24 cellular contexts compared by ENCODE assay signal in the genomic region with DNA sequence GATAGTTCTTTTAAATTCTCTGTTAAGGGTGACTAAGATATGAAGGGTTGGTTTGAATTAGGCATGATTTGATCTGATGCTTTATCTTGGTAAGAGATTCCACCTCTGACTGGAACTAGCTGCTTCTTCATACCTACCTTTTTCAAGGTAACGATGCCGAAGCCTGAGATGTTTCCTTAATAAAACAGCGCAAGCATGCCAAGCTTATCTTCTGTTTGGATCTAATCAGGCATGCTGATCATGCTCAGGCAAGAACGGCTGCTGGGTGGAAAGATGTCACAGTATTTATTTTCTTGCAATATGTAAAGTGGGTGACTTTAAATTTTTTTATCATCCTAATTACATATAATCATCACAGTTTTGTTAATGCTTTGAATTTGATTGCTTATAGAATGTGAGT.
A peak's percentile ranks its signal among the peaks of the same experiment; 100 is the strongest.
DNase-seq lines count a peak whose midpoint lies in the region; ATAC-seq and TF ChIP-seq lines count a peak whose summit lies in the region.
"Had no signal": no experiment of that assay in that cellular context is flagged by ENCODE, and none has a peak within 500 bp of the region (broad histone marks: within the 10 kb centered on the region; RNA-seq: fewer than 3 reads in every experiment).

No MANE protein-coding gene starts in this region.

- H3K9me3 Mint-ChIP-seq in WTC11 (no peaks in the 10 kb centered on the region), mesothelial cell of epicardium (no peaks in the 10 kb centered on the region)
- H3K9me3 Mint-ChIP-seq: activated naive CD4-positive, alpha-beta T cell treated with anti-CD3 and anti-CD28 coated beads, Interleukin-2, amount 50 U/mL, for 24 hours; T-helper 2 cell treated with Interferon-gamma antibody and Interleukin-4, amounts not matched to agents 5 μg/mL and 100 μg/mL, for 36 hours had no signal

- no peak overlapping the region for H3K4me3 ChIP-seq in LNCaP clone FGC (ENCODE audit: low read depth, low read length)
- H3K4me3 ChIP-seq: K562, MG63, suprapubic skin had no signal

- ATAC-seq in WTC11, result no peak
- ATAC-seq: activated CD4-positive, alpha-beta T cell treated with anti-CD3 and anti-CD28 coated beads for 36 hours; K562; PC-3; right cardiac atrium had no signal

- H3K36me3 Mint-ChIP-seq in WTC11 (peaks cover 25% of the 10 kb centered on the region), mesothelial cell of epicardium (peaks cover 12% of the 10 kb centered on the region)
- H3K36me3 Mint-ChIP-seq: activated naive CD4-positive, alpha-beta T cell treated with anti-CD3 and anti-CD28 coated beads, Interleukin-2, amount 50 U/mL, for 24 hours had no signal

- H3K27me3 Mint-ChIP-seq in WTC11 (ENCODE audit: low read depth) (no peaks in the 10 kb centered on the region), mesothelial cell of epicardium (ENCODE audit: low read depth) (no peaks in the 10 kb centered on the region)
- H3K27me3 Mint-ChIP-seq: activated CD4-positive, alpha-beta T cell treated with anti-CD3 and anti-CD28 coated beads for 36 hours; activated naive CD4-positive, alpha-beta T cell treated with anti-CD3 and anti-CD28 coated beads, Interleukin-2, amount 50 U/mL, for 24 hours had no signal

- TF ChIP-seq CTCF in LNCaP clone FGC (IDR thresholded peaks at IDR 0.05; ENCODE audit: control insufficient read depth, extremely low read depth, insufficient read depth) (no peak), WTC11 (IDR thresholded peaks at IDR 0.05) (no peak), mesothelial cell of epicardium (IDR thresholded peaks at IDR 0.05; ENCODE audit: unreplicated experiment) (no peak)

- H3K4me3 Mint-ChIP-seq in WTC11 (no peak overlapping the region), mesothelial cell of epicardium (no peak overlapping the region)
- H3K4me3 Mint-ChIP-seq: activated CD4-positive, alpha-beta T cell treated with anti-CD3 and anti-CD28 coated beads for 36 hours; activated naive CD4-positive, alpha-beta T cell treated with anti-CD3 and anti-CD28 coated beads, Interleukin-2, amount 50 U/mL, for 24 hours; T-helper 2 cell treated with Interferon-gamma antibody and Interleukin-4, amounts not matched to agents 5 μg/mL and 100 μg/mL, for 36 hours had no signal

- DNase-seq in DMS153 (lab: John Stamatoyannopoulos, UW) (peak; percentile 2), DMS153 treated with DMSO at 0.1 percent for 48 hours (lab: John Stamatoyannopoulos, UW; ENCODE audit: unreplicated experiment) (no peak), LNCaP clone FGC (ENCODE audit: low read depth) (peak; percentile 11), WTC11 (ENCODE audit: low spot score) (no peak), mesothelial cell of epicardium (ENCODE audit: low spot score in 2 of 2, unreplicated experiment in 2 of 2) (no peak), RKO (ENCODE audit: low spot score) (no peak), SW480 (ENCODE audit: low spot score) (no peak), amygdala (lab: John Stamatoyannopoulos, UW) (no peak)
- DNase-seq: activated CD4-positive, alpha-beta T cell treated with anti-CD3 and anti-CD28 coated beads for 36 hours; amniotic stem cell; Caco-2; hippocampal formation; MG63; NCI-H69; PC-3; posterior cingulate gyrus; right cardiac atrium; Right ventricle myocardium superior; stimulated activated CD4-positive, alpha-beta T cell treated with anti-CD3 and anti-CD28 coated beads, Interleukin-1b, Interleukin-23, amount 100 ng/mL, for 48 hours; stimulated activated naive CD4-positive, alpha-beta T cell treated with Interleukin-2 at 50 U/mL for 16 hours had no signal

- POLR2A ChIA-PET in WTC11 (lab: Charles Lee), result no interaction called here

- H3K27ac Mint-ChIP-seq in WTC11, result peak overlapping the region; percentile 58; the same call in 1 of the 2 replicates
- peak overlapping the region; percentile 30 for H3K27ac Mint-ChIP-seq in mesothelial cell of epicardium
- H3K27ac Mint-ChIP-seq: activated CD4-positive, alpha-beta T cell treated with anti-CD3 and anti-CD28 coated beads for 36 hours; activated naive CD4-positive, alpha-beta T cell treated with anti-CD3 and anti-CD28 coated beads, Interleukin-2, amount 50 U/mL, for 24 hours; T-helper 2 cell treated with Interferon-gamma antibody and Interleukin-4, amounts not matched to agents 5 μg/mL and 100 μg/mL, for 36 hours had no signal

- CTCF ChIA-PET in WTC11 (lab: Charles Lee), result no interaction called here

- H3K4me1 Mint-ChIP-seq in WTC11, result peaks cover 21% of the 10 kb centered on the region
- H3K4me1 Mint-ChIP-seq in mesothelial cell of epicardium, result peaks cover 21% of the 10 kb centered on the region
- H3K4me1 Mint-ChIP-seq: activated CD4-positive, alpha-beta T cell treated with anti-CD3 and anti-CD28 coated beads for 36 hours; activated naive CD4-positive, alpha-beta T cell treated with anti-CD3 and anti-CD28 coated beads, Interleukin-2, amount 50 U/mL, for 24 hours had no signal

TF ChIP-seq in WTC11, 78 proteins besides CTCF, POLR2A, EP300 and RAD21:
- TF ChIP-seq GRHL2 (CRISPR knock-in tag; IDR thresholded peaks at IDR 0.05; ENCODE audit: insufficient replicate concordance, severe bottlenecking) (no peak), ATF1 (CRISPR knock-in tag; IDR thresholded peaks at IDR 0.05) (no peak), GABPB1 (CRISPR knock-in tag; IDR thresholded peaks at IDR 0.05) (no peak), OVOL2 (CRISPR knock-in tag; IDR thresholded peaks at IDR 0.05; ENCODE audit: borderline replicate concordance) (no peak), TEAD4 (CRISPR knock-in tag; IDR thresholded peaks at IDR 0.05) (no peak), CREB1 (CRISPR knock-in tag; IDR thresholded peaks at IDR 0.05) (no peak), ZNF232 (CRISPR knock-in tag; IDR thresholded peaks at IDR 0.05) (no peak), ESRRA (CRISPR knock-in tag; IDR thresholded peaks at IDR 0.05; ENCODE audit: borderline replicate concordance) (no peak), ZNF219 (CRISPR knock-in tag; IDR thresholded peaks at IDR 0.05; ENCODE audit: borderline replicate concordance) (no peak), ZNF263 (CRISPR knock-in tag; IDR thresholded peaks at IDR 0.05; ENCODE audit: low read depth) (no peak), SOX15 (CRISPR knock-in tag; IDR thresholded peaks at IDR 0.05) (no peak), ETV6 (CRISPR knock-in tag; IDR thresholded peaks at IDR 0.05) (no peak)
- TF ChIP-seq, protein P1, sequence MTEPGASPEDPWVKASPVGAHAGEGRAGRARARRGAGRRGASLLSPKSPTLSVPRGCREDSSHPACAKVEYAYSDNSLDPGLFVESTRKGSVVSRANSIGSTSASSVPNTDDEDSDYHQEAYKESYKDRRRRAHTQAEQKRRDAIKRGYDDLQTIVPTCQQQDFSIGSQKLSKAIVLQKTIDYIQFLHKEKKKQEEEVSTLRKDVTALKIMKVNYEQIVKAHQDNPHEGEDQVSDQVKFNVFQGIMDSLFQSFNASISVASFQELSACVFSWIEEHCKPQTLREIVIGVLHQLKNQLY (CRISPR knock-in tag; IDR thresholded peaks at IDR 0.05), result no peak
- TF ChIP-seq, protein P2, sequence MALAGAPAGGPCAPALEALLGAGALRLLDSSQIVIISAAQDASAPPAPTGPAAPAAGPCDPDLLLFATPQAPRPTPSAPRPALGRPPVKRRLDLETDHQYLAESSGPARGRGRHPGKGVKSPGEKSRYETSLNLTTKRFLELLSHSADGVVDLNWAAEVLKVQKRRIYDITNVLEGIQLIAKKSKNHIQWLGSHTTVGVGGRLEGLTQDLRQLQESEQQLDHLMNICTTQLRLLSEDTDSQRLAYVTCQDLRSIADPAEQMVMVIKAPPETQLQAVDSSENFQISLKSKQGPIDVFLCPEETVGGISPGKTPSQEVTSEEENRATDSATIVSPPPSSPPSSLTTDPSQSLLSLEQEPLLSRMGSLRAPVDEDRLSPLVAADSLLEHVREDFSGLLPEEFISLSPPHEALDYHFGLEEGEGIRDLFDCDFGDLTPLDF (CRISPR knock-in tag; IDR thresholded peaks at IDR 0.05), result no peak
- TF ChIP-seq, protein P3, sequence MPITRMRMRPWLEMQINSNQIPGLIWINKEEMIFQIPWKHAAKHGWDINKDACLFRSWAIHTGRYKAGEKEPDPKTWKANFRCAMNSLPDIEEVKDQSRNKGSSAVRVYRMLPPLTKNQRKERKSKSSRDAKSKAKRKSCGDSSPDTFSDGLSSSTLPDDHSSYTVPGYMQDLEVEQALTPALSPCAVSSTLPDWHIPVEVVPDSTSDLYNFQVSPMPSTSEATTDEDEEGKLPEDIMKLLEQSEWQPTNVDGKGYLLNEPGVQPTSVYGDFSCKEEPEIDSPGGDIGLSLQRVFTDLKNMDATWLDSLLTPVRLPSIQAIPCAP (CRISPR knock-in tag; IDR thresholded peaks at IDR 0.05), result no peak
- TF ChIP-seq, protein P4, sequence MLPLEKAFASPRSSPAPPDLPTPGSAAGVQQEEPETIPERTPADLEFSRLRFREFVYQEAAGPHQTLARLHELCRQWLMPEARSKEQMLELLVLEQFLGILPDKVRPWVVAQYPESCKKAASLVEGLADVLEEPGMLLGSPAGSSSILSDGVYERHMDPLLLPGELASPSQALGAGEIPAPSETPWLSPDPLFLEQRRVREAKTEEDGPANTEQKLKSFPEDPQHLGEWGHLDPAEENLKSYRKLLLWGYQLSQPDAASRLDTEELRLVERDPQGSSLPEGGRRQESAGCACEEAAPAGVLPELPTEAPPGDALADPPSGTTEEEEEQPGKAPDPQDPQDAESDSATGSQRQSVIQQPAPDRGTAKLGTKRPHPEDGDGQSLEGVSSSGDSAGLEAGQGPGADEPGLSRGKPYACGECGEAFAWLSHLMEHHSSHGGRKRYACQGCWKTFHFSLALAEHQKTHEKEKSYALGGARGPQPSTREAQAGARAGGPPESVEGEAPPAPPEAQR (CRISPR knock-in tag; IDR thresholded peaks at IDR 0.05), result no peak

Comparison
In these comparisons a context has a peak if more than half of its experiments do, and no peak if none do; other contexts are left out.
1. DNase-seq: peak in DMS153 (single experiment) and LNCaP clone FGC (single experiment); none in DMS153 treated with DMSO at 0.1 percent for 48 hours (single experiment), WTC11 (single experiment), mesothelial cell of epicardium (0 of 2), RKO (single experiment), SW480 (single experiment) and amygdala (0 of 56).